In the genomic region with DNA sequence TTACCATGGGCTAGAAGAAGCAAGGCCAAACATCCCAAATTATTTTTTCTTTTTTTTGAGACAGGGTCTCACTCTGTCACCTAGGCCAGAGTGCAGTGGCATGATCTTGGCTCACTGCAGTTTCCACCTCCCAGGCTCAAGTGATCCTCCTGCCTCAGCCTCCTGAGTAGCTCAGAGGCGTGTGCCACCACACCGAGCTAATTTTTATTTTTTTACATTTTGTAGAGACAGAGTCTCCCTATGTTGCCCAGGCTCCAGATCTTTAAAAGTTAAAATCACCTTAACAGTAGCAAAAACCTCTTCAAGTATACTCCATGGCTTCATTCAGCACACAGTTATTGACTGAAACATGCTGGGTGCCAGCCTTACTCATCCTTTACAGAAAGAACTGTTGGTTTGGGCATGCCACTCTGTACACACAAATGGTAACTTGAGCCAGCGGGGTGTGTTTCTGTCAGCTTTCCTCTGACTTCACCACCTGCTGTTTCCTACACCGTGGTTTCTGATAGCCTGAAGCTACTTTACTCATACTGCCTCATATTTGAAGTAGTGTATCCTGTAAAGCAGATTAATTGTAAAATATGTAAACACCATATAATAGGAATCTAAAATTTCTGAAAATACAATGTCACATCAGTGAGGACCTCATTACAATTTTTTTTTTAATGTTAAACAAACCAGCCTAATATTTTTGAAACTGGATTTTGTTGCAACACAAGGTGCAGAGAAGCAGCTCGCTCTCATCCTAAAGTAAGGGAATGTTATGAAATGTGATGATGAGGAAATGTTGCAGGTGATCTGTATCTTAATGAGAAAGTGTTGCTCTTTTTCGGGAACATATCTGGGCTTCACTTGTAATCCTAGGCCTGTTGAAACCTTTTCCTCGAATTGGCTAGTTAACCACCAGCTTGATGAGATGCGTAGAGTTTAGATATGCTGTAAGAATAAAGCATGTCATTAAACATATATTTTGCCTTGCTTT, we compare ENCODE assay signal across 8 cellular contexts.
DNase-seq lines count a peak whose midpoint lies in the region; ATAC-seq and TF ChIP-seq lines count a peak whose summit lies in the region.

No MANE protein-coding gene starts in this region.

- DNase-seq in HCEC 1CT = peak; percentile 30
- DNase-seq in NCI-H2196 (lab: John Stamatoyannopoulos, UW; ENCODE audit: unreplicated experiment) = peak; percentile 95
- DNase-seq in dedifferentiated amniotic fluid mesenchymal stem cell (ENCODE audit: extremely low spot score) = peak; percentile 84
- no peak for DNase-seq in sigmoid colon
- no peak for DNase-seq in activated gamma-delta T cell (lab: John Stamatoyannopoulos, UW)
- no peak for DNase-seq in 8988T

- H3K27ac ChIP-seq in sigmoid colon = peak overlapping the region in 3 of 4 donors; percentile 21 to 44 (median 28)

- peaks cover 0 to 22% (median 9%) of the 10 kb centered on the region in 4 donors for H3K4me1 ChIP-seq in sigmoid colon

- H3K4me3 ChIP-seq in sigmoid colon = no peak overlapping the region

- no peak for TF ChIP-seq POLR2A in sigmoid colon (IDR thresholded peaks at IDR 0.05)

- intact Hi-C loops in sigmoid colon (cut with DNase I) = no loop called here

- no peak for TF ChIP-seq CTCF in sigmoid colon (IDR thresholded peaks at IDR 0.05)

- WGBS in sigmoid colon, 2 donors = 78 to 80% methylated on average over 8 of the region's 8 CpGs

- H3K9me3 ChIP-seq in sigmoid colon = no peaks in the 10 kb centered on the region

- ATAC-seq in GM18867 (IDR thresholded peaks at IDR 0.05; ENCODE audit: unreplicated experiment) (no peak), GM21529 (IDR thresholded peaks at IDR 0.05; ENCODE audit: unreplicated experiment) (no peak)

- peaks cover 0 to 16% (median 14%) of the 10 kb centered on the region in 4 donors for H3K36me3 ChIP-seq in sigmoid colon

- no peak for TF ChIP-seq EP300 in sigmoid colon (IDR thresholded peaks at IDR 0.05)

- H3K27me3 ChIP-seq in sigmoid colon = no peaks in the 10 kb centered on the region

Comparison
In these comparisons a context has a peak if more than half of its experiments do, and no peak if none do; other contexts are left out.
1. DNase-seq: peak in HCEC 1CT (single experiment), NCI-H2196 (single experiment) and dedifferentiated amniotic fluid mesenchymal stem cell (single experiment); none in sigmoid colon (single experiment), activated gamma-delta T cell (single experiment) and 8988T (single experiment).